In the genomic region with DNA sequence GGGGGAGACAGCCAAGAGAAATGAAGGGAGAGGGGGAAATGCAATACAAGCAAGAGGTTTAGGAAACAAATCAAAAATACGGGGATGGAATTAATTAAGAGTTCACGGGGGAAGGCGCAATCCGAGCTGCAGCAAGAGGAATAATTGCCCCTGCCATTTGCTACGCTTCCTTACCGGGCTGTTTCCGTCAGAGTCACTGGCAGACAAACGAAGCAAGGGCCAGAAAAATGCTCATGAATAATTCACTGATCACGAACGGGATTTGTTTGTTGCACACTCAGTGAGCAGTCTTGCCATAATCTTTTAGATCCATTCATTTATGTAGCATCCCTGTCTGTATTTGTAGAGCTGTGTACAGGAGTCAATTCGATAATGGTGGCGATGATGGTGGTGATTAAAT, we compare ENCODE assay signal across 13 cellular contexts. TPM values are rescaled to one million over a fixed set of nuclear protein-coding genes. Genes with fewer than 3 reads are reported as not detected.
DNase-seq lines count a peak whose midpoint lies in the region; ATAC-seq, FAIRE-seq and TF ChIP-seq lines count a peak whose summit lies in the region.
"Had no signal": no experiment of that assay in that cellular context is flagged by ENCODE, and none has a peak within 500 bp of the region (broad histone marks: within the 10 kb centered on the region; RNA-seq: fewer than 3 reads in every experiment).

No MANE protein-coding gene starts in this region.

- H3K9me3 ChIP-seq in left ventricle myocardium inferior (replicated peaks) (no peaks in the 10 kb centered on the region), right cardiac atrium (ENCODE audit: control insufficient read depth, low read length) (no peaks in the 10 kb centered on the region), uterus (no peaks in the 10 kb centered on the region)
- H3K9me3 ChIP-seq: SJSA1 had no signal

- in situ Hi-C loops in astrocyte of the spinal cord (cut with HindIII; ENCODE audit: low sequenced_read_pairs): no loop called here

- 77% methylated on average over 12 of the region's 12 CpGs for WGBS in right cardiac atrium

- no peak for DNase-seq in left ventricle myocardium inferior
- DNase-seq in right cardiac atrium: no peak
- DNase-seq in astrocyte of the spinal cord (ENCODE audit: low read depth, low spot score): no peak
- peak; percentile 37 for DNase-seq in inferior parietal cortex (ENCODE audit: extremely low spot score)
- DNase-seq in uterus: no peak
- no peak for DNase-seq in D721Med (ENCODE audit: insufficient read length, low spot score)
- DNase-seq: activated naive CD4-positive, alpha-beta T cell treated with anti-CD3 and anti-CD28 coated beads, Interleukin-2, amount 10 ng/mL, durations not matched to agents 7 days and 5 days; AML-193; KG1 had no signal

- no peak for FAIRE-seq in D721Med (lab: Jason Lieb, UNC)
- FAIRE-seq: GM12891 had no signal

- peaks cover 11% of the 10 kb centered on the region for H3K27me3 ChIP-seq in left ventricle myocardium inferior (ENCODE audit: low read depth)
- no peaks in the 10 kb centered on the region for H3K27me3 ChIP-seq in right cardiac atrium (ENCODE audit: control insufficient read depth, insufficient read depth)
- no peaks in the 10 kb centered on the region for H3K27me3 ChIP-seq in uterus

- TF ChIP-seq CTCF in left ventricle myocardium inferior (IDR thresholded peaks at IDR 0.05; ENCODE audit: borderline replicate concordance): no peak
- no peak for TF ChIP-seq CTCF in astrocyte of the spinal cord (IDR thresholded peaks at IDR 0.05; ENCODE audit: low read depth, low read length)
- TF ChIP-seq CTCF in uterus (IDR thresholded peaks at IDR 0.05): no peak
- TF ChIP-seq CTCF in D721Med (IDR thresholded peaks at IDR 0.05; ENCODE audit: insufficient read depth, missing control alignments): no peak

- H3K36me3 ChIP-seq in left ventricle myocardium inferior: no peaks in the 10 kb centered on the region
- no peaks in the 10 kb centered on the region for H3K36me3 ChIP-seq in uterus
- H3K36me3 ChIP-seq: SJSA1 had no signal

- H3K4me1 ChIP-seq in left ventricle myocardium inferior (no peaks in the 10 kb centered on the region), right cardiac atrium (ENCODE audit: control insufficient read depth, insufficient read depth, low read length) (no peaks in the 10 kb centered on the region), uterus (no peaks in the 10 kb centered on the region)
- H3K4me1 ChIP-seq: SJSA1 had no signal

- H3K27ac ChIP-seq in left ventricle myocardium inferior (replicated peaks): no peak overlapping the region
- no peak overlapping the region for H3K27ac ChIP-seq in right cardiac atrium (ENCODE audit: low read length)
- H3K27ac ChIP-seq in uterus: peak overlapping the region in 1 of 2 donors; percentile 45
- H3K27ac ChIP-seq: SJSA1 had no signal

- no peak for ATAC-seq in right cardiac atrium
- ATAC-seq in HG03571 (IDR thresholded peaks at IDR 0.05; ENCODE audit: unreplicated experiment): no peak
- ATAC-seq in HG03280 (IDR thresholded peaks at IDR 0.05; ENCODE audit: unreplicated experiment): no peak

- H3K4me3 ChIP-seq in left ventricle myocardium inferior (peak overlapping the region; percentile 43), right cardiac atrium (ENCODE audit: low read length) (no peak overlapping the region), astrocyte of the spinal cord (ENCODE audit: low read depth, low read length) (peak overlapping the region; percentile 40), uterus (peak overlapping the region; percentile 7 to 31)
- H3K4me3 ChIP-seq: SJSA1 had no signal

- intact Hi-C loops in left ventricle myocardium inferior (cut with micrococcal nuclease): no loop called here
- intact Hi-C loops in right cardiac atrium (cut with DNase I): no loop called here
- intact Hi-C loops in uterus (cut with DNase I; ENCODE audit: low total_unique reads): no loop called here

- no peak for TF ChIP-seq POLR2A in uterus (IDR thresholded peaks at IDR 0.05)

RNA-seq across cellular contexts. Expression of a gene that starts 39.0 kb away (rescaled TPM):
- total RNA-seq in left ventricle myocardium inferior (2.5 TPM), right cardiac atrium (1 to 10 TPM; 2.8 to 7.6 (median 5.5) TPM), uterus (10 to 100 TPM; 11.6 to 23.8 (median 16.3) TPM)
- polyA plus RNA-seq in right cardiac atrium: 2.4 TPM
